Comparison of ENCODE assay signal across 1 cellular context in the genomic region with DNA sequence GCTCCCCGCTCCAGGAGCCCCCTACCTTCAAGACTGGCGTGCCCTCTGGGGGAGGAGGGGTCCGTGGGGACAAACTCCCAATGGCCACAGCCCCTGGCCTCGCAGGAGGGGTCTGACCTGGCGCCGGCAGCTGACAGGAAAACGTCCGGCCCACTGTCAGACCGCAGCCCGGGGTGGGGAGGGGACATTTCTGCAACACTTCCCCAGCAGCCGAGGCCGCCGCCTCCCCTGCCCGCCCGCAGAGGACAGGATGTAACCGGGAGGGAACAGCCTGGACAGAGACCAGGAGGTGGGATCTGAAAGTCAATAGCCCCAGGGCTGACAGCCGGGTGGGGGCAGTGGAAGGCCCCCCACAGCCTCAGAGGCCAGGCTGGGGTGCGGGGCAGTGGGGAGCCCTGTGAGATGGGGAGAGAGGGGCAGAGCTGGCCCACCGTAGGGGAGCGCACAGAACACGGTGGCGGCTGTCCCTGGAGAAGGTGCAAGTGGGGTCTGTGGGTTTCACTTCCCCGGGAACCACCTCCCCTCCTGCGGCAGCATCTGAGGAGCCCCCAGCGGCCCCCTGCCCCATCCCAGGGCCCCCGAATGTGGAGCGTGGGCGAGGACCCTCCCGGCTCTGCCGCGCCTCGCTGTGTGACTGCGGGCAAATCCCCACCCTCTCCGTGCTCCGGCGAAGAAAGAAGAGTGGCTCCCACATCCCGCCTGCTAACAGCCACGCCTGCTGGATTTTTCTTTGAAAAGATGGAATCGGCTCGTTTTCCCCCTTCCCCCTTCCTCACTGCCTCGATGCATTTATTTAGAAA.
TF ChIP-seq lines count a peak whose summit lies in the region.

A gene with protein sequence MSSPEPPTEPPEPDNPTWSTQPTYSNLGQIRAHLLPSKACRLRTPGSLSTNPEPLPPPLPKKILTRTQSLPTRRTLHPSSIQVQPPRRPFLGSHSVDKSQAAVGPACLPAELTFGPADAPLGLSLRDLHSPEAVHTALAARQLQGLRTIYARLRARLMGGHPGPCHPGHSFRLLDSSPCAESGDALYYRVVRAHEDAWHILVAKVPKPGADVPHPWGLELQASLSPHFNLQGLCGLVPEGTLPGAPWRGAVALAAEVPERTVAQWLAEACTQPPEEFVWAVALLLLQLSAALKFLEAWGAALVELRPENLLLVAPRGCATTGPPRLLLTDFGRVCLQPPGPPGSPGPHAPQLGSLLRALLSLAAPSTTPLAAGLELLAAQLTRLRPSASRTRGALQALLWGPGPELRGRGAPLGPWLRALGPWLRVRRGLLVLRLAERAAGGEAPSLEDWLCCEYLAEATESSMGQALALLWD (minus strand): TSS at position 114 of the 800 bp plus-strand sequence. CDS start 1,244 bp downstream, outside the sequence.

TF ChIP-seq in GM23338, 12 proteins besides CTCF, POLR2A, EP300 and RAD21 (continued from another document):
- no peak for TF ChIP-seq EZH2 (IDR thresholded peaks at IDR 0.05; ENCODE audit: low read depth, unreplicated experiment)
- TF ChIP-seq EZH2phosphoT487 (IDR thresholded peaks at IDR 0.05; ENCODE audit: unreplicated experiment) = no peak
- TF ChIP-seq CREB1 (CRISPR knock-in tag; IDR thresholded peaks at IDR 0.05; ENCODE audit: low read depth) = no peak
- TF ChIP-seq JUNB (IDR thresholded peaks at IDR 0.05; ENCODE audit: unreplicated experiment) = no peak
- no peak for TF ChIP-seq NANOG (IDR thresholded peaks at IDR 0.05; ENCODE audit: borderline replicate concordance)
- TF ChIP-seq POLR2AphosphoS5 (IDR thresholded peaks at IDR 0.05; ENCODE audit: low read depth) = no peak
- TF ChIP-seq, protein P1, sequence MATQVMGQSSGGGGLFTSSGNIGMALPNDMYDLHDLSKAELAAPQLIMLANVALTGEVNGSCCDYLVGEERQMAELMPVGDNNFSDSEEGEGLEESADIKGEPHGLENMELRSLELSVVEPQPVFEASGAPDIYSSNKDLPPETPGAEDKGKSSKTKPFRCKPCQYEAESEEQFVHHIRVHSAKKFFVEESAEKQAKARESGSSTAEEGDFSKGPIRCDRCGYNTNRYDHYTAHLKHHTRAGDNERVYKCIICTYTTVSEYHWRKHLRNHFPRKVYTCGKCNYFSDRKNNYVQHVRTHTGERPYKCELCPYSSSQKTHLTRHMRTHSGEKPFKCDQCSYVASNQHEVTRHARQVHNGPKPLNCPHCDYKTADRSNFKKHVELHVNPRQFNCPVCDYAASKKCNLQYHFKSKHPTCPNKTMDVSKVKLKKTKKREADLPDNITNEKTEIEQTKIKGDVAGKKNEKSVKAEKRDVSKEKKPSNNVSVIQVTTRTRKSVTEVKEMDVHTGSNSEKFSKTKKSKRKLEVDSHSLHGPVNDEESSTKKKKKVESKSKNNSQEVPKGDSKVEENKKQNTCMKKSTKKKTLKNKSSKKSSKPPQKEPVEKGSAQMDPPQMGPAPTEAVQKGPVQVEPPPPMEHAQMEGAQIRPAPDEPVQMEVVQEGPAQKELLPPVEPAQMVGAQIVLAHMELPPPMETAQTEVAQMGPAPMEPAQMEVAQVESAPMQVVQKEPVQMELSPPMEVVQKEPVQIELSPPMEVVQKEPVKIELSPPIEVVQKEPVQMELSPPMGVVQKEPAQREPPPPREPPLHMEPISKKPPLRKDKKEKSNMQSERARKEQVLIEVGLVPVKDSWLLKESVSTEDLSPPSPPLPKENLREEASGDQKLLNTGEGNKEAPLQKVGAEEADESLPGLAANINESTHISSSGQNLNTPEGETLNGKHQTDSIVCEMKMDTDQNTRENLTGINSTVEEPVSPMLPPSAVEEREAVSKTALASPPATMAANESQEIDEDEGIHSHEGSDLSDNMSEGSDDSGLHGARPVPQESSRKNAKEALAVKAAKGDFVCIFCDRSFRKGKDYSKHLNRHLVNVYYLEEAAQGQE (IDR thresholded peaks at IDR 0.05; ENCODE audit: unreplicated experiment) = no peak
